ENCODE assay signal across 1 cellular context in the genomic region with DNA sequence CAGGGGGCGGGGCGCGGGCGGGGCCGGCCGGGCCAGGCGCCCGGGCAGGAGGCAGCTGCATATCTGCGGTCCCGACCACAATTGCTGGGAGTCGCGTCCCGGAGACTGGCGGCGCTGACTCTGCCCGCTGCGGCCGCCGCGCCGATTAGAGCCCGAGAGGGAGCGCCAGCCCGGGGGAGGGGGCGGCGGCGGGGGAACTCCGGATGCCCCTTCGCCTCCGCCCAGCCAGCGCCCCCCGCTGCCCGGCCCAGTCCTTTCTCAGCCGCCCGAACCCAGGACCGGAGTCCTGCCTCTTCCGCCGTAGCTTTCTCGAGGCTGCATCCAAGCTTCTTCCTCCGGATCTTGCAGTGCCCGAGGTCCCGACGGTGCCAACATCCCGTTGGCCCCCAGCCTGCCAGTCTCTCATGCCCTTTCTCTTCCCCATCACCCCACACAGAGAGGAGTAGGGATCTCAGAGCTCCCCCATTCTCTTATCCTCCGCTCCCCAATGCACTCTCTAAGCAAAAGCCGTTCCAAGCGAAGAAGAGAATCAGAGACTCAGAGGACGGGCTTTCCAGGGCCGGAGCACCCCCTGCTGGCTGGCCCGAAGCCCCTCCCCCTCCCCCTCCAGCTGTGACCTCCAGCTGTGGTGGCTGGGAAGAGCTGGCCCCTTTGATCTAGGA.
A peak's percentile ranks its signal among the peaks of the same experiment; 100 is the strongest.
TF ChIP-seq lines count a peak whose summit lies in the region.

No MANE protein-coding gene starts in this region.

TF ChIP-seq in K562, 482 proteins besides CTCF, POLR2A, EP300 and RAD21 (continues in another document):
- 0 out of 2 replicates have a peak, but pooled peaks have one; percentile 38 for TF ChIP-seq TARDBP (IDR thresholded peaks at IDR 0.05)
- no peak for TF ChIP-seq TGIF2 (CRISPR knock-in tag; IDR thresholded peaks at IDR 0.05)
- TF ChIP-seq, protein P1, sequence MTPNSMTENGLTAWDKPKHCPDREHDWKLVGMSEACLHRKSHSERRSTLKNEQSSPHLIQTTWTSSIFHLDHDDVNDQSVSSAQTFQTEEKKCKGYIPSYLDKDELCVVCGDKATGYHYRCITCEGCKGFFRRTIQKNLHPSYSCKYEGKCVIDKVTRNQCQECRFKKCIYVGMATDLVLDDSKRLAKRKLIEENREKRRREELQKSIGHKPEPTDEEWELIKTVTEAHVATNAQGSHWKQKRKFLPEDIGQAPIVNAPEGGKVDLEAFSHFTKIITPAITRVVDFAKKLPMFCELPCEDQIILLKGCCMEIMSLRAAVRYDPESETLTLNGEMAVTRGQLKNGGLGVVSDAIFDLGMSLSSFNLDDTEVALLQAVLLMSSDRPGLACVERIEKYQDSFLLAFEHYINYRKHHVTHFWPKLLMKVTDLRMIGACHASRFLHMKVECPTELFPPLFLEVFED (CRISPR knock-in tag; conservative IDR thresholded peaks at IDR 0.05), result 0 out of 2 replicates have a peak, but pooled peaks have one; percentile 54
- TF ChIP-seq RCOR1 (IDR thresholded peaks at IDR 0.05; ENCODE audit: borderline replicate concordance in 1 of 2, low read depth in 2 of 2, low read length in 2 of 2), result peak in 1 of 2 experiments; percentile 59; a peak in 1 of 4 replicates
- no peak for TF ChIP-seq CREM (IDR thresholded peaks at IDR 0.05; ENCODE audit: low read depth)
- 0 out of 2 replicates have a peak, but pooled peaks have one; percentile 32 for TF ChIP-seq L3MBTL2 (IDR thresholded peaks at IDR 0.05)
- peak; percentile 56; the same call in 1 of the 2 replicates for TF ChIP-seq TOE1 (IDR thresholded peaks at IDR 0.05; ENCODE audit: borderline replicate concordance)
- TF ChIP-seq TOE1 (CRISPR knock-in tag; IDR thresholded peaks at IDR 0.05; ENCODE audit: borderline replicate concordance, low read depth), result no peak
- TF ChIP-seq FOXA1 (IDR thresholded peaks at IDR 0.05; ENCODE audit: borderline replicate concordance), result no peak
- peak; percentile 74 for TF ChIP-seq HNRNPL (IDR thresholded peaks at IDR 0.05; ENCODE audit: low read depth, low read length)
- TF ChIP-seq SP1 (CRISPR knock-in tag; IDR thresholded peaks at IDR 0.05), result peak; percentile 75
- TF ChIP-seq NCOA6 (IDR thresholded peaks at IDR 0.05), result no peak
- peak; percentile 81; the same call in 1 of the 2 replicates for TF ChIP-seq ARID2 (IDR thresholded peaks at IDR 0.05)
- TF ChIP-seq SIN3A (IDR thresholded peaks at IDR 0.05; ENCODE audit: borderline replicate concordance in 2 of 2, control insufficient read depth in 1 of 2, low read depth in 2 of 2, low read length in 2 of 2), result peak in 1 of 2 experiments; percentile 82; a peak in 1 of 4 replicates
- TF ChIP-seq RFX1 (IDR thresholded peaks at IDR 0.05), result no peak
- TF ChIP-seq ATF7 (IDR thresholded peaks at IDR 0.05), result peak; percentile 37; the same call in 1 of the 2 replicates
- TF ChIP-seq, protein P2, sequence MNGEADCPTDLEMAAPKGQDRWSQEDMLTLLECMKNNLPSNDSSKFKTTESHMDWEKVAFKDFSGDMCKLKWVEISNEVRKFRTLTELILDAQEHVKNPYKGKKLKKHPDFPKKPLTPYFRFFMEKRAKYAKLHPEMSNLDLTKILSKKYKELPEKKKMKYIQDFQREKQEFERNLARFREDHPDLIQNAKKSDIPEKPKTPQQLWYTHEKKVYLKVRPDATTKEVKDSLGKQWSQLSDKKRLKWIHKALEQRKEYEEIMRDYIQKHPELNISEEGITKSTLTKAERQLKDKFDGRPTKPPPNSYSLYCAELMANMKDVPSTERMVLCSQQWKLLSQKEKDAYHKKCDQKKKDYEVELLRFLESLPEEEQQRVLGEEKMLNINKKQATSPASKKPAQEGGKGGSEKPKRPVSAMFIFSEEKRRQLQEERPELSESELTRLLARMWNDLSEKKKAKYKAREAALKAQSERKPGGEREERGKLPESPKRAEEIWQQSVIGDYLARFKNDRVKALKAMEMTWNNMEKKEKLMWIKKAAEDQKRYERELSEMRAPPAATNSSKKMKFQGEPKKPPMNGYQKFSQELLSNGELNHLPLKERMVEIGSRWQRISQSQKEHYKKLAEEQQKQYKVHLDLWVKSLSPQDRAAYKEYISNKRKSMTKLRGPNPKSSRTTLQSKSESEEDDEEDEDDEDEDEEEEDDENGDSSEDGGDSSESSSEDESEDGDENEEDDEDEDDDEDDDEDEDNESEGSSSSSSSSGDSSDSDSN (IDR thresholded peaks at IDR 0.05; ENCODE audit: borderline replicate concordance in 1 of 2, low read depth in 2 of 2, low read length in 2 of 2), result 0 out of 4 replicates have a peak, but pooled peaks of 1 of the 2 experiments have one; percentile 10
- TF ChIP-seq EHMT2 (IDR thresholded peaks at IDR 0.05), result peak; percentile 11; the same call in 1 of the 2 replicates
- TF ChIP-seq SMC3 (conservative IDR thresholded peaks at IDR 0.05; ENCODE audit: insufficient read depth, low read depth, low read length), result peak; percentile 72
- TF ChIP-seq TRIM28 (IDR thresholded peaks at IDR 0.05), result 0 out of 2 replicates have a peak, but pooled peaks have one; percentile 32
- TF ChIP-seq SMARCA5 (IDR thresholded peaks at IDR 0.05), result 0 out of 2 replicates have a peak, but pooled peaks have one; percentile 40
- peak; percentile 72 for TF ChIP-seq ZZZ3 (IDR thresholded peaks at IDR 0.05)
- TF ChIP-seq, protein P3, sequence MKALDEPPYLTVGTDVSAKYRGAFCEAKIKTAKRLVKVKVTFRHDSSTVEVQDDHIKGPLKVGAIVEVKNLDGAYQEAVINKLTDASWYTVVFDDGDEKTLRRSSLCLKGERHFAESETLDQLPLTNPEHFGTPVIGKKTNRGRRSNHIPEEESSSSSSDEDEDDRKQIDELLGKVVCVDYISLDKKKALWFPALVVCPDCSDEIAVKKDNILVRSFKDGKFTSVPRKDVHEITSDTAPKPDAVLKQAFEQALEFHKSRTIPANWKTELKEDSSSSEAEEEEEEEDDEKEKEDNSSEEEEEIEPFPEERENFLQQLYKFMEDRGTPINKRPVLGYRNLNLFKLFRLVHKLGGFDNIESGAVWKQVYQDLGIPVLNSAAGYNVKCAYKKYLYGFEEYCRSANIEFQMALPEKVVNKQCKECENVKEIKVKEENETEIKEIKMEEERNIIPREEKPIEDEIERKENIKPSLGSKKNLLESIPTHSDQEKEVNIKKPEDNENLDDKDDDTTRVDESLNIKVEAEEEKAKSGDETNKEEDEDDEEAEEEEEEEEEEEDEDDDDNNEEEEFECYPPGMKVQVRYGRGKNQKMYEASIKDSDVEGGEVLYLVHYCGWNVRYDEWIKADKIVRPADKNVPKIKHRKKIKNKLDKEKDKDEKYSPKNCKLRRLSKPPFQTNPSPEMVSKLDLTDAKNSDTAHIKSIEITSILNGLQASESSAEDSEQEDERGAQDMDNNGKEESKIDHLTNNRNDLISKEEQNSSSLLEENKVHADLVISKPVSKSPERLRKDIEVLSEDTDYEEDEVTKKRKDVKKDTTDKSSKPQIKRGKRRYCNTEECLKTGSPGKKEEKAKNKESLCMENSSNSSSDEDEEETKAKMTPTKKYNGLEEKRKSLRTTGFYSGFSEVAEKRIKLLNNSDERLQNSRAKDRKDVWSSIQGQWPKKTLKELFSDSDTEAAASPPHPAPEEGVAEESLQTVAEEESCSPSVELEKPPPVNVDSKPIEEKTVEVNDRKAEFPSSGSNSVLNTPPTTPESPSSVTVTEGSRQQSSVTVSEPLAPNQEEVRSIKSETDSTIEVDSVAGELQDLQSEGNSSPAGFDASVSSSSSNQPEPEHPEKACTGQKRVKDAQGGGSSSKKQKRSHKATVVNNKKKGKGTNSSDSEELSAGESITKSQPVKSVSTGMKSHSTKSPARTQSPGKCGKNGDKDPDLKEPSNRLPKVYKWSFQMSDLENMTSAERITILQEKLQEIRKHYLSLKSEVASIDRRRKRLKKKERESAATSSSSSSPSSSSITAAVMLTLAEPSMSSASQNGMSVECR (CRISPR knock-in tag; IDR thresholded peaks at IDR 0.05), result peak; percentile 61; the same call in 1 of the 2 replicates
- TF ChIP-seq ETV6 (IDR thresholded peaks at IDR 0.05; ENCODE audit: borderline replicate concordance in 1 of 2, low read depth in 2 of 2, low read length in 1 of 2), result no peak
- no peak for TF ChIP-seq ETV6 (CRISPR knock-in tag; IDR thresholded peaks at IDR 0.05; ENCODE audit: borderline replicate concordance)
- TF ChIP-seq ZNF384 (IDR thresholded peaks at IDR 0.05; ENCODE audit: low read depth, low read length), result no peak
- TF ChIP-seq BCOR (IDR thresholded peaks at IDR 0.05), result peak; percentile 77
- TF ChIP-seq, protein P4, sequence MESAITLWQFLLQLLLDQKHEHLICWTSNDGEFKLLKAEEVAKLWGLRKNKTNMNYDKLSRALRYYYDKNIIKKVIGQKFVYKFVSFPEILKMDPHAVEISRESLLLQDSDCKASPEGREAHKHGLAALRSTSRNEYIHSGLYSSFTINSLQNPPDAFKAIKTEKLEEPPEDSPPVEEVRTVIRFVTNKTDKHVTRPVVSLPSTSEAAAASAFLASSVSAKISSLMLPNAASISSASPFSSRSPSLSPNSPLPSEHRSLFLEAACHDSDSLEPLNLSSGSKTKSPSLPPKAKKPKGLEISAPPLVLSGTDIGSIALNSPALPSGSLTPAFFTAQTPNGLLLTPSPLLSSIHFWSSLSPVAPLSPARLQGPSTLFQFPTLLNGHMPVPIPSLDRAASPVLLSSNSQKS (CRISPR knock-in tag; IDR thresholded peaks at IDR 0.05), result no peak
- TF ChIP-seq CTBP1 (IDR thresholded peaks at IDR 0.05; ENCODE audit: borderline replicate concordance), result peak; percentile 73; the same call in 1 of the 2 replicates
- TF ChIP-seq, protein P5, sequence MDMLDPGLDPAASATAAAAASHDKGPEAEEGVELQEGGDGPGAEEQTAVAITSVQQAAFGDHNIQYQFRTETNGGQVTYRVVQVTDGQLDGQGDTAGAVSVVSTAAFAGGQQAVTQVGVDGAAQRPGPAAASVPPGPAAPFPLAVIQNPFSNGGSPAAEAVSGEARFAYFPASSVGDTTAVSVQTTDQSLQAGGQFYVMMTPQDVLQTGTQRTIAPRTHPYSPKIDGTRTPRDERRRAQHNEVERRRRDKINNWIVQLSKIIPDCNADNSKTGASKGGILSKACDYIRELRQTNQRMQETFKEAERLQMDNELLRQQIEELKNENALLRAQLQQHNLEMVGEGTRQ (CRISPR knock-in tag; IDR thresholded peaks at IDR 0.05), result no peak
- peak; percentile 100 for TF ChIP-seq ZNF444 (CRISPR knock-in tag; IDR thresholded peaks at IDR 0.05)
- TF ChIP-seq, protein P6, sequence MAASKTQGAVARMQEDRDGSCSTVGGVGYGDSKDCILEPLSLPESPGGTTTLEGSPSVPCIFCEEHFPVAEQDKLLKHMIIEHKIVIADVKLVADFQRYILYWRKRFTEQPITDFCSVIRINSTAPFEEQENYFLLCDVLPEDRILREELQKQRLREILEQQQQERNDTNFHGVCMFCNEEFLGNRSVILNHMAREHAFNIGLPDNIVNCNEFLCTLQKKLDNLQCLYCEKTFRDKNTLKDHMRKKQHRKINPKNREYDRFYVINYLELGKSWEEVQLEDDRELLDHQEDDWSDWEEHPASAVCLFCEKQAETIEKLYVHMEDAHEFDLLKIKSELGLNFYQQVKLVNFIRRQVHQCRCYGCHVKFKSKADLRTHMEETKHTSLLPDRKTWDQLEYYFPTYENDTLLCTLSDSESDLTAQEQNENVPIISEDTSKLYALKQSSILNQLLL (CRISPR knock-in tag; IDR thresholded peaks at IDR 0.05; ENCODE audit: borderline replicate concordance), result no peak
- TF ChIP-seq, protein P7, sequence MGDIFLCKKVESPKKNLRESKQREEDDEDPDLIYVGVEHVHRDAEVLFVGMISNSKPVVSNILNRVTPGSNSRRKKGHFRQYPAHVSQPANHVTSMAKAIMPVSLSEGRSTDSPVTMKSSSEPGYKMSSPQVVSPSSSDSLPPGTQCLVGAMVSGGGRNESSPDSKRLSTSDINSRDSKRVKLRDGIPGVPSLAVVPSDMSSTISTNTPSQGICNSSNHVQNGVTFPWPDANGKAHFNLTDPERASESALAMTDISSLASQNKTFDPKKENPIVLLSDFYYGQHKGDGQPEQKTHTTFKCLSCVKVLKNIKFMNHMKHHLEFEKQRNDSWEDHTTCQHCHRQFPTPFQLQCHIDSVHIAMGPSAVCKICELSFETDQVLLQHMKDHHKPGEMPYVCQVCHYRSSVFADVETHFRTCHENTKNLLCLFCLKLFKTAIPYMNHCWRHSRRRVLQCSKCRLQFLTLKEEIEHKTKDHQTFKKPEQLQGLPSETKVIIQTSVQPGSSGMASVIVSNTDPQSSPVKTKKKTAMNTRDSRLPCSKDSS (IDR thresholded peaks at IDR 0.05; ENCODE audit: low read depth, partially characterized antibody), result no peak
- peak; percentile 73 for TF ChIP-seq BRD9 (IDR thresholded peaks at IDR 0.05; ENCODE audit: low read depth, partially characterized antibody)
- peak; percentile 56; the same call in 1 of the 2 replicates for TF ChIP-seq LARP7 (IDR thresholded peaks at IDR 0.05)
- 0 out of 2 replicates have a peak, but pooled peaks have one; percentile 19 for TF ChIP-seq ARID1B (IDR thresholded peaks at IDR 0.05)
- 0 out of 2 replicates have a peak, but pooled peaks have one; percentile 26 for TF ChIP-seq ETV1 (tag; conservative IDR thresholded peaks at IDR 0.05; ENCODE audit: low read depth)
- peak; percentile 94 for TF ChIP-seq DACH1 (IDR thresholded peaks at IDR 0.05; ENCODE audit: partially characterized antibody)
- no peak for TF ChIP-seq ZFP30 (CRISPR knock-in tag; IDR thresholded peaks at IDR 0.05; ENCODE audit: borderline replicate concordance)
- TF ChIP-seq MAZ (CRISPR knock-in tag; conservative IDR thresholded peaks at IDR 0.05 in 1 of 2, IDR thresholded peaks at IDR 0.05 in 1 of 2), result peak; percentile 45 to 83; a peak in 3 of 4 replicates
- TF ChIP-seq HDAC1 (IDR thresholded peaks at IDR 0.05), result peak in 1 of 2 experiments; percentile 51; a peak in 1 of 4 replicates
